Comparison of ENCODE assay signal across 1 cellular context in genomic region chr6:113858605-113859348, GRCh38.
TF ChIP-seq lines count a peak whose summit lies in the region.

No MANE protein-coding gene starts in this region.

TF ChIP-seq in A549, 52 proteins besides CTCF, POLR2A, EP300 and RAD21 (continued from another document):
- TF ChIP-seq REST (IDR thresholded peaks at IDR 0.05) (no peak), MAZ (IDR thresholded peaks at IDR 0.05; ENCODE audit: borderline replicate concordance, low read depth, low read length) (0 out of 2 replicates have a peak, but pooled peaks have one; percentile 73), HMGXB4 (CRISPR knock-in tag; IDR thresholded peaks at IDR 0.05; ENCODE audit: borderline replicate concordance) (no peak), MAX (IDR thresholded peaks at IDR 0.05) (peak; percentile 52), SMC3 (IDR thresholded peaks at IDR 0.05) (peak; percentile 92), HOXB13 (CRISPR knock-in tag; IDR thresholded peaks at IDR 0.05; ENCODE audit: low read depth) (no peak), BHLHE40 (IDR thresholded peaks at IDR 0.05; ENCODE audit: low read depth, low read length) (no peak), ZNF302 (CRISPR knock-in tag; IDR thresholded peaks at IDR 0.05) (no peak), RNF2 (IDR thresholded peaks at IDR 0.05; ENCODE audit: borderline replicate concordance, low read depth) (no peak), ELK1 (IDR thresholded peaks at IDR 0.05; ENCODE audit: low read depth, low read length) (no peak), HES2 (IDR thresholded peaks at IDR 0.05) (no peak), ATOH8 (CRISPR knock-in tag; IDR thresholded peaks at IDR 0.05; ENCODE audit: low read depth) (no peak), RCOR1 (IDR thresholded peaks at IDR 0.05; ENCODE audit: low read depth, low read length) (no peak), ZC3H11A (IDR thresholded peaks at IDR 0.05) (no peak), HDAC2 (IDR thresholded peaks at IDR 0.05) (no peak), HEYL (CRISPR knock-in tag; IDR thresholded peaks at IDR 0.05) (no peak), JUNB (IDR thresholded peaks at IDR 0.05) (no peak), GATA3 (IDR thresholded peaks at IDR 0.05; ENCODE audit: borderline replicate concordance) (no peak), FOSL2 (IDR thresholded peaks at IDR 0.05) (no peak), FOSL2 (CRISPR knock-in tag; IDR thresholded peaks at IDR 0.05) (no peak), MAFK (IDR thresholded peaks at IDR 0.05; ENCODE audit: partially characterized antibody) (no peak), EHF (CRISPR knock-in tag; IDR thresholded peaks at IDR 0.05) (no peak), POLR2AphosphoS2 (conservative IDR thresholded peaks at IDR 0.05; ENCODE audit: low read length) (no peak), TP53 (CRISPR knock-in tag; IDR thresholded peaks at IDR 0.05) (no peak), RFX5 (IDR thresholded peaks at IDR 0.05) (no peak), ZSCAN20 (CRISPR knock-in tag; IDR thresholded peaks at IDR 0.05) (no peak), FOSB (CRISPR knock-in tag; IDR thresholded peaks at IDR 0.05) (no peak), MYC (IDR thresholded peaks at IDR 0.05; ENCODE audit: borderline replicate concordance, low read length) (no peak), SREBF2 (IDR thresholded peaks at IDR 0.05) (no peak), USF2 (IDR thresholded peaks at IDR 0.05) (no peak), KDM5A (IDR thresholded peaks at IDR 0.05) (peak; percentile 77; the same call in 1 of the 2 replicates), ESRRA (IDR thresholded peaks at IDR 0.05; ENCODE audit: borderline replicate concordance, low read length) (no peak), CBX8 (IDR thresholded peaks at IDR 0.05) (no peak), HOXA7 (CRISPR knock-in tag; IDR thresholded peaks at IDR 0.05) (no peak)
